In the genomic region with DNA sequence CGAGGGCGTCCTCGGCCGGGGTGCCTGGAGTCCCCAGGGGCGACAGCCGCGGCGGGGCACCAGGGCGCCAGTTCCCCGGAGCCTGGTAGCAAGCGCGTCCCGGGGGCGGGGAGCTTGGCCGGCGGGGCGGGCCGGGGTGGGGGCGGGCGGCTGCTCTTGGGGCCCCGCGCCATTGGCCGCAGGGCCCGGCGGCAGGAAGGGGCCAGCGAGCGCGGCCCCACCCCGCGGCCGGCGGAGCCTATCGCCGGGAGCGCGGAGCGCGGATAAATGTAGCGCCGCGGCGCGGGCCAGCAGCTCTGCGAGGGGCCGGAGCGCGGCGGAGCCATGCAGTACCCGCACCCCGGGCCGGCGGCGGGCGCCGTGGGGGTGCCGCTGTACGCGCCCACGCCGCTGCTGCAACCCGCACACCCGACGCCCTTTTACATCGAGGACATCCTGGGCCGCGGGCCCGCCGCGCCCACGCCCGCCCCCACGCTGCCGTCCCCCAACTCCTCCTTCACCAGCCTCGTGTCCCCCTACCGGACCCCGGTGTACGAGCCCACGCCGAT, we compare ENCODE assay signal across 8 cellular contexts. TPM values are rescaled to one million over a fixed set of nuclear protein-coding genes. Genes with fewer than 3 reads are reported as not detected.
DNase-seq lines count a peak whose midpoint lies in the region; ATAC-seq and TF ChIP-seq lines count a peak whose summit lies in the region.

A gene (plus strand): TSS at position 293 of the 548 bp plus-strand sequence. CDS start 32 bp downstream, at position 325.

- H3K4me1 ChIP-seq in ascending aorta (no peaks in the 10 kb centered on the region), right atrium auricular region (peaks cover 0 to 25% of the 10 kb centered on the region in 2 donors), psoas muscle (peaks cover 9% of the 10 kb centered on the region)

- DNase-seq in stimulated activated CD4-positive, alpha-beta T cell treated with anti-CD3 and anti-CD28 coated beads, Interleukin-15, amount 100 ng/mL, for 24 hours: peak; percentile 48
- DNase-seq in stimulated activated CD4-positive, alpha-beta T cell treated with anti-CD3 and anti-CD28 coated beads, Interleukin-4, amount 100 ng/mL, for 24 hours: no peak
- DNase-seq in OCI-M1 (lab: John Stamatoyannopoulos, UW) (peak; percentile 86), ascending aorta (ENCODE audit: low spot score in 2 of 2) (peak in 1 of 2 donors; percentile 80), right atrium auricular region (ENCODE audit: low spot score) (no peak), psoas muscle (peak; percentile 59 to 67)

- TF ChIP-seq CTCF in ascending aorta (IDR thresholded peaks at IDR 0.05): no peak
- TF ChIP-seq CTCF in right atrium auricular region (IDR thresholded peaks at IDR 0.05): no peak
- TF ChIP-seq CTCF in psoas muscle (IDR thresholded peaks at IDR 0.05): no peak

- 0 to 1% (median 1%) methylated on average over 15 to 79 of the region's 79 CpGs for WGBS in psoas muscle, 3 donors

- H3K36me3 ChIP-seq in ascending aorta (no peaks in the 10 kb centered on the region), right atrium auricular region (no peaks in the 10 kb centered on the region), psoas muscle (ENCODE audit: insufficient read depth in 1 of 2, low read depth in 1 of 2) (no peaks in the 10 kb centered on the region)

- ATAC-seq in HG03095 (IDR thresholded peaks at IDR 0.05; ENCODE audit: unreplicated experiment) (peak; percentile 48), psoas muscle (peak; percentile 63 to 74 (median 70)), GM21526 (IDR thresholded peaks at IDR 0.05; ENCODE audit: low FRiP score, unreplicated experiment) (no peak)

- peak within 1 kb of the TSS; percentile 54 to 74 for H3K27ac ChIP-seq in ascending aorta
- H3K27ac ChIP-seq in right atrium auricular region: peak within 1 kb of the TSS; percentile 83 to 87
- peak within 1 kb of the TSS; percentile 72 for H3K27ac ChIP-seq in psoas muscle

- peaks cover 0 to 9% of the 10 kb centered on the region in 2 donors for H3K9me3 ChIP-seq in ascending aorta
- peaks cover 0 to 15% of the 10 kb centered on the region in 2 donors for H3K9me3 ChIP-seq in right atrium auricular region
- H3K9me3 ChIP-seq in psoas muscle: peaks cover 4% of the 10 kb centered on the region

- H3K4me3 ChIP-seq in ascending aorta (peak within 1 kb of the TSS; percentile 70 to 90), right atrium auricular region (peak within 1 kb of the TSS; percentile 39 to 64), psoas muscle (peak within 1 kb of the TSS; percentile 70)

- no peaks in the 10 kb centered on the region for H3K27me3 ChIP-seq in ascending aorta
- H3K27me3 ChIP-seq in right atrium auricular region: peaks cover 15 to 27% of the 10 kb centered on the region in 2 donors
- peaks cover 0 to 62% (median 33%) of the 10 kb centered on the region in 3 donors for H3K27me3 ChIP-seq in psoas muscle (ENCODE audit: insufficient read depth in 3 of 3, low read length in 2 of 3)

- intact Hi-C loops in ascending aorta (cut with DNase I): loop anchor here (1.0 kb wide), 1 partner anchor 68 kb away; no protein-coding TSS in a partner anchor
- intact Hi-C loops in psoas muscle (cut with DNase I): loop anchor here in 1 of 2 donors (10.0 kb wide), 1 partner anchor 125 kb away; no protein-coding TSS in a partner anchor

RNA-seq across cellular contexts. Expression of the gene that starts here (rescaled TPM):
- total RNA-seq in ascending aorta (18.5 TPM), right atrium auricular region (1 to 10 TPM; 2.1 to 4.9 TPM), psoas muscle (1 to 10 TPM; 1.7 to 3.3 (median 2.6) TPM)
- 1 to 10 TPM; 1.5 to 2.0 (median 1.9) TPM for polyA plus RNA-seq in psoas muscle

Comparison
In these comparisons a context has a peak if more than half of its experiments do, and no peak if none do; other contexts are left out.
1. DNase-seq: peak in stimulated activated CD4-positive, alpha-beta T cell treated with anti-CD3 and anti-CD28 coated beads, Interleukin-15, amount 100 ng/mL, for 24 hours (single experiment), OCI-M1 (single experiment) and psoas muscle (2 of 2); none in stimulated activated CD4-positive, alpha-beta T cell treated with anti-CD3 and anti-CD28 coated beads, Interleukin-4, amount 100 ng/mL, for 24 hours (single experiment) and right atrium auricular region (single experiment).
2. Peak in every context shown above with its lines, with median percentiles within 50 percentile points of each other: H3K27ac ChIP-seq and H3K4me3 ChIP-seq.